18 cellular contexts compared by ENCODE assay signal in the genomic region with DNA sequence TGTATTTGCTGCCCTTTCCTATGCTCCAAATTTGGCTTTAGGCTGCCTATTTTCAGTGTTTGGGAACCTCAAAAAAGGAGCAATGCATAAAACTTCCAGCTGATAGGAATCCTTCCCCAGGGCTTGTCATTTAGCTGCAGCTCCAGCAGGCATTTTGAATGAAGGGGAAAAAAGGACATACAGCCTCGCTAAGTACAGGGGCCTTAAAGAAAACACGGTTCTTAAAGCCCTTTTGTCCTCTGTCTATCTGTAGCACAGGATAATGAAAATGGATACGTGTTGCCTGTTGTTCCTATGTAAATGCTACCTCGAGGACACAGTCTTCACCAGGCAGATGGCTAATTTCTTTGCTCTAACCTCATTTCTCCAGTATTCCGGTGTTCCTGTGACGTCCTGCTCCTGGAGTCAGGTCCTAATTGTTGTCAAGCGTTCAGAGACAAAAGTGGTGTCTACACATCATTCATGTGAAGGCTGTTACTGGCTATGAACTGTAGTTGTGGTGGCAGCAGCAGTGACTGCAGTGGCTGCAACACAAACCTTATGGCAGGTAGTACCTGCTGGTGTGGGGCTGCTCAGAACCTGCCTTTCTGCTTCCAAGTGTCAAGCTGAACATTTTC.
A peak's percentile ranks its signal among the peaks of the same experiment; 100 is the strongest.
DNase-seq lines count a peak whose midpoint lies in the region; ATAC-seq and TF ChIP-seq lines count a peak whose summit lies in the region.
"Had no signal": no experiment of that assay in that cellular context is flagged by ENCODE, and none has a peak within 500 bp of the region (broad histone marks: within the 10 kb centered on the region; RNA-seq: fewer than 3 reads in every experiment).

No MANE protein-coding gene starts in this region.

- no peaks in the 10 kb centered on the region for H3K4me1 Mint-ChIP-seq in HFFc6 (ENCODE audit: low read depth)

- intact Hi-C loops in left ventricle myocardium superior (cut with micrococcal nuclease), result no loop called here

- no peak overlapping the region for H3K4me2 ChIP-seq in neural cell (ENCODE audit: low read length)
- H3K4me2 ChIP-seq: BLaER1 treated with 17β-estradiol and CSF1 and Interleukin-3, amounts not matched to agents 10 nM and 100 nM had no signal

- H3K27ac Mint-ChIP-seq in HFFc6, result no peak overlapping the region

- peaks cover 17% of the 10 kb centered on the region for H3K27me3 Mint-ChIP-seq in HFFc6 (ENCODE audit: insufficient read depth)

- peak overlapping the region; percentile 42 for H3K9ac ChIP-seq in neural cell (ENCODE audit: low read length)
- H3K9ac ChIP-seq: BLaER1 treated with 17β-estradiol and CSF1 and Interleukin-3, amounts not matched to agents 10 nM and 100 nM had no signal

- H3K9me3 ChIP-seq in cardiac muscle cell (ENCODE audit: low read depth) (no peaks in the 10 kb centered on the region), ectodermal cell (ENCODE audit: control insufficient read depth, low read length) (no peaks in the 10 kb centered on the region), neural cell (ENCODE audit: low read length) (no peaks in the 10 kb centered on the region)

- H3K4me3 ChIP-seq in cardiac muscle cell (no peak overlapping the region), ectodermal cell (ENCODE audit: insufficient read depth, low read depth, low read length) (no peak overlapping the region), neural cell (ENCODE audit: low read length) (peak overlapping the region; percentile 24)
- H3K4me3 ChIP-seq: BLaER1 treated with 17β-estradiol and CSF1 and Interleukin-3, amounts not matched to agents 10 nM and 100 nM; K562 had no signal

- no peak overlapping the region for H2AFZ ChIP-seq in neural cell (ENCODE audit: low read depth, low read length)

- H3K4me3 Mint-ChIP-seq in HFFc6, result no peak overlapping the region

- no peaks in the 10 kb centered on the region for H3K36me3 Mint-ChIP-seq in HFFc6 (ENCODE audit: low read depth)

- no peaks in the 10 kb centered on the region for H3K9me3 Mint-ChIP-seq in HFFc6

- H3F3A ChIP-seq in neural cell (ENCODE audit: insufficient read depth, low read length, poor library complexity, severe bottlenecking), result no peaks in the 10 kb centered on the region

- H3K27me3 ChIP-seq in cardiac muscle cell (no peaks in the 10 kb centered on the region), ectodermal cell (ENCODE audit: control insufficient read depth, insufficient read depth, low read length, poor library complexity, severe bottlenecking) (no peaks in the 10 kb centered on the region), neural cell (ENCODE audit: insufficient read depth, low read depth, low read length) (no peaks in the 10 kb centered on the region)
- H3K27me3 ChIP-seq: BLaER1 treated with 17β-estradiol and CSF1 and Interleukin-3, amounts not matched to agents 10 nM and 100 nM had no signal

- no peaks in the 10 kb centered on the region for H3K9me2 ChIP-seq in neural cell (ENCODE audit: insufficient read depth, low read length)

- WGBS in ectodermal cell, 2 experiments, result 74 to 76% methylated on average over 7 of the region's 7 CpGs

- peaks cover 59% of the 10 kb centered on the region for H3K4me1 ChIP-seq in cardiac muscle cell (ENCODE audit: low read depth)
- H3K4me1 ChIP-seq in ectodermal cell (ENCODE audit: control insufficient read depth, insufficient read depth, low read length), result peaks cover 32% of the 10 kb centered on the region

- no peak for DNase-seq in cardiac muscle cell (ENCODE audit: low read depth in 1 of 2, low spot score in 1 of 2)
- DNase-seq in left ventricle myocardium superior, result no peak
- no peak for DNase-seq in GDM1 (lab: John Stamatoyannopoulos, UW)
- DNase-seq in hepatic stellate cell (ENCODE audit: low spot score), result no peak
- no peak for DNase-seq in NCI-H82 treated with DMSO at 0.1 percent for 48 hours (lab: John Stamatoyannopoulos, UW; ENCODE audit: unreplicated experiment)
- DNase-seq in HFFc6, result no peak
- DNase-seq: HCEC 1CT, NCI-H1092 treated with DMSO at 0.1 percent for 48 hours, NCI-H1694, NCI-H2171, NCI-H446 treated with DMSO at 0.1 percent for 48 hours, NCI-H82 had no signal

- no peaks in the 10 kb centered on the region for H3K36me3 ChIP-seq in cardiac muscle cell
- no peaks in the 10 kb centered on the region for H3K36me3 ChIP-seq in ectodermal cell (ENCODE audit: control insufficient read depth, insufficient read depth, low read length)
- H3K36me3 ChIP-seq in neural cell (ENCODE audit: insufficient read depth, low read length), result no peaks in the 10 kb centered on the region

- no peak for ATAC-seq in left ventricle myocardium superior
- ATAC-seq: K562, Panc1, Right ventricle myocardium inferior had no signal

- H4K20me1 ChIP-seq in neural cell (ENCODE audit: insufficient read depth), result no peaks in the 10 kb centered on the region
- H4K20me1 ChIP-seq: BLaER1 treated with 17β-estradiol and CSF1 and Interleukin-3, amounts not matched to agents 10 nM and 100 nM had no signal

- no peak for TF ChIP-seq EP300 in neural cell (conservative IDR thresholded peaks at IDR 0.05; ENCODE audit: poor library complexity, severe bottlenecking)

- no peaks in the 10 kb centered on the region for H3K79me2 ChIP-seq in neural cell (replicated peaks; ENCODE audit: insufficient read depth, low read length)

- peak overlapping the region; percentile 93 for H3K27ac ChIP-seq in cardiac muscle cell
- H3K27ac ChIP-seq in ectodermal cell (ENCODE audit: insufficient read depth, low read depth, low read length, poor library complexity, severe bottlenecking), result peak overlapping the region; percentile 75
- H3K27ac ChIP-seq in neural cell (ENCODE audit: low read length), result peak overlapping the region; percentile 71
- H3K27ac ChIP-seq: BLaER1 treated with 17β-estradiol and CSF1 and Interleukin-3, amounts not matched to agents 10 nM and 100 nM had no signal

- TF ChIP-seq CTCF in cardiac muscle cell (IDR thresholded peaks at IDR 0.05; ENCODE audit: low read depth, low read length), result no peak
- no peak for TF ChIP-seq CTCF in neural cell (IDR thresholded peaks at IDR 0.05; ENCODE audit: poor library complexity, severe bottlenecking)
- TF ChIP-seq CTCF in HFFc6 (IDR thresholded peaks at IDR 0.05), result no peak

- no peak for TF ChIP-seq RAD21 in neural cell (conservative IDR thresholded peaks at IDR 0.05)

TF ChIP-seq in neural cell, 6 proteins besides CTCF, POLR2A, EP300 and RAD21:
- TF ChIP-seq POLR2AphosphoS5 (IDR thresholded peaks at IDR 0.05) (peak; percentile 44), EZH2 (IDR thresholded peaks at IDR 0.05; ENCODE audit: borderline replicate concordance, insufficient read depth, low read length, poor library complexity, severe bottlenecking) (no peak), TAF1 (IDR thresholded peaks at IDR 0.05; ENCODE audit: low read depth) (no peak), SMC3 (conservative IDR thresholded peaks at IDR 0.05; ENCODE audit: poor library complexity) (no peak), MXI1 (conservative IDR thresholded peaks at IDR 0.05; ENCODE audit: poor library complexity, severe bottlenecking) (peak; percentile 15)
- TF ChIP-seq, protein P1, sequence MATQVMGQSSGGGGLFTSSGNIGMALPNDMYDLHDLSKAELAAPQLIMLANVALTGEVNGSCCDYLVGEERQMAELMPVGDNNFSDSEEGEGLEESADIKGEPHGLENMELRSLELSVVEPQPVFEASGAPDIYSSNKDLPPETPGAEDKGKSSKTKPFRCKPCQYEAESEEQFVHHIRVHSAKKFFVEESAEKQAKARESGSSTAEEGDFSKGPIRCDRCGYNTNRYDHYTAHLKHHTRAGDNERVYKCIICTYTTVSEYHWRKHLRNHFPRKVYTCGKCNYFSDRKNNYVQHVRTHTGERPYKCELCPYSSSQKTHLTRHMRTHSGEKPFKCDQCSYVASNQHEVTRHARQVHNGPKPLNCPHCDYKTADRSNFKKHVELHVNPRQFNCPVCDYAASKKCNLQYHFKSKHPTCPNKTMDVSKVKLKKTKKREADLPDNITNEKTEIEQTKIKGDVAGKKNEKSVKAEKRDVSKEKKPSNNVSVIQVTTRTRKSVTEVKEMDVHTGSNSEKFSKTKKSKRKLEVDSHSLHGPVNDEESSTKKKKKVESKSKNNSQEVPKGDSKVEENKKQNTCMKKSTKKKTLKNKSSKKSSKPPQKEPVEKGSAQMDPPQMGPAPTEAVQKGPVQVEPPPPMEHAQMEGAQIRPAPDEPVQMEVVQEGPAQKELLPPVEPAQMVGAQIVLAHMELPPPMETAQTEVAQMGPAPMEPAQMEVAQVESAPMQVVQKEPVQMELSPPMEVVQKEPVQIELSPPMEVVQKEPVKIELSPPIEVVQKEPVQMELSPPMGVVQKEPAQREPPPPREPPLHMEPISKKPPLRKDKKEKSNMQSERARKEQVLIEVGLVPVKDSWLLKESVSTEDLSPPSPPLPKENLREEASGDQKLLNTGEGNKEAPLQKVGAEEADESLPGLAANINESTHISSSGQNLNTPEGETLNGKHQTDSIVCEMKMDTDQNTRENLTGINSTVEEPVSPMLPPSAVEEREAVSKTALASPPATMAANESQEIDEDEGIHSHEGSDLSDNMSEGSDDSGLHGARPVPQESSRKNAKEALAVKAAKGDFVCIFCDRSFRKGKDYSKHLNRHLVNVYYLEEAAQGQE (IDR thresholded peaks at IDR 0.05; ENCODE audit: borderline replicate concordance), result peak; percentile 81
